Comparison of ENCODE assay signal across 8 cellular contexts in the genomic region with DNA sequence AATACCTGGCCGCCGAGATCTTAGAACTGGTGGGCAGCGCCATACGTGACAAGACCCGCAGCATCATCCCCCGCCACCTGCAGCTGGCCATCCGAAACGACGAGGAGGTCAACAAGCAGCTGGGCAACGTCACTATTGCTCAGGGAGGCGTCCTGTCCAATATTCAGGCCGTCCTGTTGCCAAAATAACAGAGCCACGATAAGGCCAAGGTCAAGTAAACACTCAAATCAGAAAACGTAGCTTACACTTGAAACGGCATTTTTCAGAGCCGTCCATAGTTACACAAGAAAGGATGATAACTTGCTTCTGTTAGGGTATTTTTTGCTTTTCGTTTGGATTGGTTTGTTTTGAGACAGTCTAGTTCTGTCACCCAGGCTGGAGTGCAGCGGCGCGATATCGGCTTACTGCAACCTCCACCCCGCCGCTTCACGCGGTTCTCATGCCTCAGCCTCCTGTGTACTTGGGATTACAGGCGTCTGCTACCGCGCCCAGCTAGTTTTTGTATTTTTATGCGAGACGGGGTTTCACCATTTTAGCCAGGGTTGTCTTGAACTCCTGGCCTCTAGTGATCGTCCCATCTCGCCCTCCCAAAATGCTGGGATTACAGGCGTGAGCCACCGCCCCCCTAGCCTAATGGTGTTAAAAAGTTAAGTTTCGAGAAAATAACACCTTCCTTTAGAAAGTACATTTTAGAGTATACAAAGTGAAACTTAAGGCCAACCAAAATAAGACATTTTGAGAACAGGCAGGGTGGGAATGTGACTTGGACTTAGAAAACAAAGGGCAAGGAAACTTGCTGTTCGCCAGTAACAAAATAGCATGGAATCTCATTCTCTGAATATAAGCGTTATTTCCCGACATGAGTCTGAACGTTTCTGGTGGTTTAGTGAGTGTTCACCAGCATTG. TPM values are rescaled to one million over a fixed set of nuclear protein-coding genes. Genes with fewer than 3 reads are reported as not detected.
DNase-seq lines count a peak whose midpoint lies in the region; ATAC-seq and TF ChIP-seq lines count a peak whose summit lies in the region.

No MANE protein-coding gene starts in this region.

- H3K27me3 Mint-ChIP-seq in MCF 10A (ENCODE audit: insufficient read depth, unreplicated experiment), result no peaks in the 10 kb centered on the region

- ATAC-seq in HG02642 (IDR thresholded peaks at IDR 0.05; ENCODE audit: poor library complexity, unreplicated experiment) (peak; percentile 34), SK-N-SH treated with all-trans-retinoic acid at 6 μM for 48 hours (peak; percentile 9)

- H3K27me3 ChIP-seq in subcutaneous abdominal adipose tissue (ENCODE audit: control insufficient read depth in 5 of 5, insufficient read depth in 4 of 5, low read length in 5 of 5), result no peaks in the 10 kb centered on the region

- POLR2A ChIA-PET in MCF 10A (lab: Yijun Ruan, JAX), result interaction anchor here (0.5 to 19.2 kb wide), 44 partner anchors 9 to 1849 kb away, joined by 3 to 1354 read pairs (median 8); partner anchors contain the start of gene HFE

- H3K36me3 Mint-ChIP-seq in MCF 10A (ENCODE audit: insufficient read depth, unreplicated experiment), result peaks cover 21% of the 10 kb centered on the region

- peaks cover 16% of the 10 kb centered on the region for H3K4me1 Mint-ChIP-seq in MCF 10A (ENCODE audit: insufficient read depth, unreplicated experiment)

- peak overlapping the region; percentile 18 to 71 (median 50) for H3K9ac ChIP-seq in subcutaneous abdominal adipose tissue (ENCODE audit: low read length in 5 of 5)

- H3K9me3 Mint-ChIP-seq in MCF 10A (ENCODE audit: unreplicated experiment), result no peaks in the 10 kb centered on the region

- intact Hi-C loops in MCF 10A (cut with micrococcal nuclease) (loop anchor here (1.0 kb wide), 1 partner anchor 11 kb away; no protein-coding TSS in a partner anchor), lower leg skin (cut with DNase I; ENCODE audit: low total_unique reads) (no loop called here)

- peak overlapping the region; percentile 86 for H3K27ac Mint-ChIP-seq in MCF 10A (ENCODE audit: low read depth, unreplicated experiment)

- peak overlapping the region; percentile 80 for H3K4me3 Mint-ChIP-seq in MCF 10A (ENCODE audit: unreplicated experiment)

- TF ChIP-seq POLR2A in GM15510 (IDR thresholded peaks at IDR 0.05; ENCODE audit: borderline replicate concordance, extremely low read depth, insufficient read length) (peak; percentile 77), lower leg skin (IDR thresholded peaks at IDR 0.05) (no peak)

- no peaks in the 10 kb centered on the region for H3K36me3 ChIP-seq in subcutaneous abdominal adipose tissue (ENCODE audit: control insufficient read depth in 5 of 5, insufficient read depth in 5 of 5, low read length in 5 of 5)

- TSS peak; percentile 42 for BruUV-seq in MCF 10A (replicated peaks; lab: Mats Ljungman, UMichigan)

- peaks cover 3 to 27% (median 25%) of the 10 kb centered on the region in 5 donors for H3K4me1 ChIP-seq in subcutaneous abdominal adipose tissue (ENCODE audit: control insufficient read depth in 5 of 5, insufficient read depth in 5 of 5, low read length in 5 of 5)

- no peak for TF ChIP-seq CTCF in MCF 10A (IDR thresholded peaks at IDR 0.05; ENCODE audit: unreplicated experiment)
- no peak for TF ChIP-seq CTCF in lower leg skin (IDR thresholded peaks at IDR 0.05)

- DNase-seq in MCF 10A (ENCODE audit: unreplicated experiment) (peak; percentile 33), lower leg skin (ENCODE audit: low spot score in 2 of 2) (peak in 1 of 2 donors; percentile 85), putamen (ENCODE audit: low spot score) (no peak), amniotic stem cell (lab: John Stamatoyannopoulos, UW) (no peak)

- 0 to 1% methylated on average over 39 of the region's 39 CpGs for WGBS in lower leg skin, 2 donors

- peak overlapping the region; percentile 29 for H3K4me3 ChIP-seq in lower leg skin (ENCODE audit: low read depth, poor library complexity, severe bottlenecking)
- peak overlapping the region; percentile 64 to 87 (median 85) for H3K4me3 ChIP-seq in subcutaneous abdominal adipose tissue (ENCODE audit: low read depth in 1 of 5, low read length in 5 of 5)

- H3K27ac ChIP-seq in subcutaneous abdominal adipose tissue (ENCODE audit: low read depth, low read length), result peak overlapping the region; percentile 86

- CTCF ChIA-PET in MCF 10A (lab: Yijun Ruan, JAX), result interaction anchor here (0.8 to 6.7 kb wide), 7 partner anchors 9 to 35 kb away, joined by 3 to 70 read pairs (median 4); a partner anchor contains a TSS

- H3K9me3 ChIP-seq in subcutaneous abdominal adipose tissue (ENCODE audit: control insufficient read depth in 5 of 5, low read length in 5 of 5), result no peaks in the 10 kb centered on the region

TF ChIP-seq in SK-N-SH treated with all-trans-retinoic acid at 6 μM for 48 hours, 23 proteins besides CTCF, POLR2A, EP300 and RAD21 (continues in another document):
- TF ChIP-seq ZFP3 (CRISPR knock-in tag; IDR thresholded peaks at IDR 0.05) (no peak), ZNF8 (CRISPR knock-in tag; IDR thresholded peaks at IDR 0.05) (no peak), SNAI2 (CRISPR knock-in tag; IDR thresholded peaks at IDR 0.05) (no peak), ZC3H10 (CRISPR knock-in tag; IDR thresholded peaks at IDR 0.05) (no peak), CSRNP3 (CRISPR knock-in tag; IDR thresholded peaks at IDR 0.05) (no peak), OSR1 (CRISPR knock-in tag; IDR thresholded peaks at IDR 0.05) (no peak), PPARA (CRISPR knock-in tag; IDR thresholded peaks at IDR 0.05; ENCODE audit: borderline replicate concordance) (no peak), GLIS3 (CRISPR knock-in tag; IDR thresholded peaks at IDR 0.05) (no peak), TOX (CRISPR knock-in tag; IDR thresholded peaks at IDR 0.05; ENCODE audit: borderline replicate concordance) (no peak), PATZ1 (CRISPR knock-in tag; IDR thresholded peaks at IDR 0.05; ENCODE audit: borderline replicate concordance) (no peak), ISL1 (CRISPR knock-in tag; IDR thresholded peaks at IDR 0.05) (no peak), POU6F1 (CRISPR knock-in tag; IDR thresholded peaks at IDR 0.05; ENCODE audit: borderline replicate concordance, low read depth) (no peak), ZNF70 (CRISPR knock-in tag; IDR thresholded peaks at IDR 0.05) (no peak)

RNA-seq across cellular contexts. Expression of gene HFE, which starts 42.8 kb away (rescaled TPM):
- 2.8 and 5.2 TPM in 2 replicates for total RNA-seq in MCF 10A (2022)
- total RNA-seq in lower leg skin, result 1 to 10 TPM; 4.2 to 6.8 (median 5.5) TPM
